Comparison of ENCODE assay signal across 8 cellular contexts in genomic region chr11:128422576-128423370, GRCh38.
DNase-seq lines count a peak whose midpoint lies in the region; ATAC-seq, FAIRE-seq and TF ChIP-seq lines count a peak whose summit lies in the region.

No MANE protein-coding gene starts in this region.

- TF ChIP-seq CTCF in D721Med (IDR thresholded peaks at IDR 0.05; ENCODE audit: insufficient read depth, missing control alignments), result no peak

- peak; percentile 73 for DNase-seq in activated CD4-positive, CD25-positive, alpha-beta regulatory T cell treated with anti-CD3 and anti-CD28 coated beads, Interleukin-2, amount 50 U/mL, for 16 hours (ENCODE audit: low read depth, low spot score)
- DNase-seq in effector CD4-positive, alpha-beta T cell, result peak; percentile 81
- peak; percentile 77 to 94 for DNase-seq in stimulated activated CD4-positive, alpha-beta T cell treated with anti-CD3 and anti-CD28 coated beads, Interleukin-4, amount 100 ng/mL, for 4 hours
- no peak for DNase-seq in D721Med (ENCODE audit: insufficient read length, low spot score)
- no peak for DNase-seq in cerebellar cortex (ENCODE audit: low spot score)
- DNase-seq in NCI-H2227 treated with DMSO at 0.1 percent for 48 hours (lab: John Stamatoyannopoulos, UW), result no peak

- ATAC-seq in HG03442 (IDR thresholded peaks at IDR 0.05; ENCODE audit: unreplicated experiment) (peak; percentile 58), HG02840 (IDR thresholded peaks at IDR 0.05; ENCODE audit: low FRiP score, unreplicated experiment) (no peak)

- no peak for FAIRE-seq in D721Med (lab: Jason Lieb, UNC)

Comparison
In these comparisons a context has a peak if more than half of its experiments do, and no peak if none do; other contexts are left out.
1. DNase-seq: peak in activated CD4-positive, CD25-positive, alpha-beta regulatory T cell treated with anti-CD3 and anti-CD28 coated beads, Interleukin-2, amount 50 U/mL, for 16 hours (single experiment), effector CD4-positive, alpha-beta T cell (single experiment) and stimulated activated CD4-positive, alpha-beta T cell treated with anti-CD3 and anti-CD28 coated beads, Interleukin-4, amount 100 ng/mL, for 4 hours (2 of 2); none in D721Med (single experiment), cerebellar cortex (single experiment) and NCI-H2227 treated with DMSO at 0.1 percent for 48 hours (single experiment).